8 cellular contexts compared by ENCODE assay signal in genomic region chr5:78907255-78907886, GRCh38.
DNase-seq lines count a peak whose midpoint lies in the region; ATAC-seq and TF ChIP-seq lines count a peak whose summit lies in the region.

No MANE protein-coding gene starts in this region.

- intact Hi-C loops in breast epithelium (cut with DNase I; ENCODE audit: low total_unique reads): loop anchor here (5.0 kb wide), 1 partner anchor 1105 kb away; no protein-coding TSS in a partner anchor
- intact Hi-C loops in MCF 10A (cut with micrococcal nuclease): no loop called here
- intact Hi-C loops in vagina (cut with DNase I): no loop called here

- no peaks in the 10 kb centered on the region for H3K9me3 Mint-ChIP-seq in MCF 10A (ENCODE audit: unreplicated experiment)

- TF ChIP-seq POLR2A in breast epithelium (IDR thresholded peaks at IDR 0.05): no peak
- TF ChIP-seq POLR2A in vagina (IDR thresholded peaks at IDR 0.05): no peak

- no peak overlapping the region for H3K27ac Mint-ChIP-seq in MCF 10A (ENCODE audit: low read depth, unreplicated experiment)

- H3K36me3 ChIP-seq in breast epithelium (no peaks in the 10 kb centered on the region), mesenchymal stem cell (ENCODE audit: control insufficient read depth in 1 of 2, insufficient read depth in 2 of 2, low read depth in 1 of 2, low read length in 2 of 2) (no peaks in the 10 kb centered on the region), vagina (no peaks in the 10 kb centered on the region)

- no peak overlapping the region for H3K4me3 Mint-ChIP-seq in MCF 10A (ENCODE audit: unreplicated experiment)

- H2BK5ac ChIP-seq in mesenchymal stem cell (ENCODE audit: low read depth, low read length, poor library complexity, severe bottlenecking): peak overlapping the region; percentile 15

- H2BK15ac ChIP-seq in mesenchymal stem cell (ENCODE audit: low read depth, poor library complexity, severe bottlenecking): no peak overlapping the region

- H3K79me1 ChIP-seq in mesenchymal stem cell (replicated peaks; ENCODE audit: low read length, poor library complexity, severe bottlenecking): no peaks in the 10 kb centered on the region

- peak overlapping the region; percentile 31 to 80 for H3K18ac ChIP-seq in mesenchymal stem cell (ENCODE audit: low read depth in 1 of 2, low read length in 2 of 2)

- POLR2A ChIA-PET in MCF 10A (lab: Yijun Ruan, JAX): no interaction called here

- no peak overlapping the region for H4K8ac ChIP-seq in mesenchymal stem cell (ENCODE audit: low read length)

- no peaks in the 10 kb centered on the region for H3K4me1 ChIP-seq in breast epithelium
- H3K4me1 ChIP-seq in mesenchymal stem cell (ENCODE audit: control insufficient read depth, insufficient read depth, low read depth, low read length): peaks cover 9% of the 10 kb centered on the region
- H3K4me1 ChIP-seq in vagina: peaks cover 28% of the 10 kb centered on the region

- ATAC-seq in HG02885 (IDR thresholded peaks at IDR 0.05; ENCODE audit: poor library complexity, unreplicated experiment): no peak

- peak overlapping the region; percentile 47 for H2AK5ac ChIP-seq in mesenchymal stem cell (ENCODE audit: low read length, severe bottlenecking)

- peak overlapping the region; percentile 87 for H4K91ac ChIP-seq in mesenchymal stem cell (ENCODE audit: low read length)

- no peaks in the 10 kb centered on the region for H3K27me3 Mint-ChIP-seq in MCF 10A (ENCODE audit: insufficient read depth, unreplicated experiment)

- H3K36me3 Mint-ChIP-seq in MCF 10A (ENCODE audit: insufficient read depth, unreplicated experiment): no peaks in the 10 kb centered on the region

- H3K27me3 ChIP-seq in breast epithelium (no peaks in the 10 kb centered on the region), mesenchymal stem cell (ENCODE audit: control insufficient read depth in 1 of 2, insufficient read depth in 1 of 2, low read length in 2 of 2) (no peaks in the 10 kb centered on the region), vagina (no peaks in the 10 kb centered on the region)

- peak overlapping the region; percentile 10 for H3K4me2 ChIP-seq in mesenchymal stem cell (ENCODE audit: low read length, poor library complexity, severe bottlenecking)

- H3K4me1 Mint-ChIP-seq in MCF 10A (ENCODE audit: insufficient read depth, unreplicated experiment): no peaks in the 10 kb centered on the region

- H2AFZ ChIP-seq in mesenchymal stem cell (ENCODE audit: low read depth, low read length): no peak overlapping the region

- peak overlapping the region; percentile 69 for H3K9ac ChIP-seq in mesenchymal stem cell (ENCODE audit: low read length)

- DNase-seq in breast epithelium (ENCODE audit: low spot score in 2 of 2): no peak
- no peak for DNase-seq in MCF 10A (ENCODE audit: unreplicated experiment)
- DNase-seq in astrocyte of the spinal cord (ENCODE audit: low read depth, low spot score): peak; percentile 98
- DNase-seq in mesenchymal stem cell: peak; percentile 95
- DNase-seq in vagina (ENCODE audit: extremely low spot score in 2 of 2): no peak
- no peak for DNase-seq in NCI-H128 (lab: John Stamatoyannopoulos, UW; ENCODE audit: unreplicated experiment)
- DNase-seq in activated CD4-positive, CD25-positive, alpha-beta regulatory T cell (lab: John Stamatoyannopoulos, UW): no peak

- H2BK120ac ChIP-seq in mesenchymal stem cell (ENCODE audit: low read depth, low read length): no peak overlapping the region

- TF ChIP-seq CTCF in breast epithelium (IDR thresholded peaks at IDR 0.05): no peak
- no peak for TF ChIP-seq CTCF in MCF 10A (IDR thresholded peaks at IDR 0.05; ENCODE audit: unreplicated experiment)
- TF ChIP-seq CTCF in astrocyte of the spinal cord (IDR thresholded peaks at IDR 0.05; ENCODE audit: low read depth, low read length): no peak
- TF ChIP-seq CTCF in vagina (IDR thresholded peaks at IDR 0.05): no peak

- peak overlapping the region in 1 of 2 experiments; percentile 40 for H3K4ac ChIP-seq in mesenchymal stem cell (ENCODE audit: low read depth in 1 of 2, low read length in 2 of 2)

- WGBS in mesenchymal stem cell: 28% methylated on average over 8 of the region's 11 CpGs

- H3K4me3 ChIP-seq in breast epithelium (peak overlapping the region in 1 of 3 donors; percentile 29), astrocyte of the spinal cord (ENCODE audit: low read depth, low read length) (no peak overlapping the region), mesenchymal stem cell (ENCODE audit: insufficient read depth in 1 of 2, low read depth in 1 of 2, low read length in 2 of 2) (peak overlapping the region in 1 of 2 experiments; percentile 73), vagina (no peak overlapping the region)

- in situ Hi-C loops in astrocyte of the spinal cord (cut with HindIII; ENCODE audit: low sequenced_read_pairs): no loop called here

- H3K9me3 ChIP-seq in breast epithelium: no peaks in the 10 kb centered on the region
- no peaks in the 10 kb centered on the region for H3K9me3 ChIP-seq in mesenchymal stem cell (ENCODE audit: control insufficient read depth, low read length)
- H3K9me3 ChIP-seq in vagina: no peaks in the 10 kb centered on the region

- no peak overlapping the region for H3K14ac ChIP-seq in mesenchymal stem cell (ENCODE audit: low read length in 2 of 2)

- no peak overlapping the region for H3K23ac ChIP-seq in mesenchymal stem cell (ENCODE audit: low read length in 2 of 2)

- CTCF ChIA-PET in MCF 10A (lab: Yijun Ruan, JAX): no interaction called here

- no TSS peak for BruUV-seq in MCF 10A (replicated peaks; lab: Mats Ljungman, UMichigan)

- peak overlapping the region in 1 of 2 experiments; percentile 67 for H2BK12ac ChIP-seq in mesenchymal stem cell (ENCODE audit: low read length in 2 of 2)

- H3K27ac ChIP-seq in breast epithelium (peak overlapping the region; percentile 52 to 77), mesenchymal stem cell (ENCODE audit: low read length, poor library complexity, severe bottlenecking) (peak overlapping the region; percentile 98), vagina (peak overlapping the region; percentile 34)

Comparison
In these comparisons a context has a peak if more than half of its experiments do, and no peak if none do; other contexts are left out.
1. DNase-seq: peak in astrocyte of the spinal cord (single experiment) and mesenchymal stem cell (single experiment); none in breast epithelium (0 of 2), MCF 10A (single experiment), vagina (0 of 2), NCI-H128 (single experiment) and activated CD4-positive, CD25-positive, alpha-beta regulatory T cell (0 of 4).
2. H3K27ac ChIP-seq: peak in every context shown above with its lines; median percentile 98 in mesenchymal stem cell; 64 in breast epithelium; 34 in vagina.